8 cellular contexts compared by ENCODE assay signal in genomic region chr15:66500346-66500745, GRCh38. TPM values are rescaled to one million over a fixed set of nuclear protein-coding genes. Genes with fewer than 3 reads are reported as not detected.
DNase-seq lines count a peak whose midpoint lies in the region; ATAC-seq and TF ChIP-seq lines count a peak whose summit lies in the region.
"Not testable (repeated sequence)": the region's sequence is repeated elsewhere in the genome, so short reads cannot be mapped to it uniquely, and the experiment has no call there.

No MANE protein-coding gene starts in this region.

- peak overlapping the region; percentile 99 for H3K27ac Mint-ChIP-seq in CD4-positive, alpha-beta T cell
- H3K27ac Mint-ChIP-seq in IgD-negative memory B cell: peak overlapping the region; percentile 47 to 97 (median 72)
- peak overlapping the region; percentile 95 for H3K27ac Mint-ChIP-seq in activated CD4-positive, alpha-beta memory T cell treated with anti-CD3 and anti-CD28 coated beads for 36 hours
- H3K27ac Mint-ChIP-seq in activated naive CD4-positive, alpha-beta T cell treated with anti-CD3 and anti-CD28 coated beads for 36 hours: peak overlapping the region; percentile 98
- peak overlapping the region; percentile 8 for H3K27ac Mint-ChIP-seq in chondrocyte (ENCODE audit: unreplicated experiment)
- peak overlapping the region; percentile 35 for H3K27ac Mint-ChIP-seq in mesothelial cell of epicardium

- peak overlapping the region; percentile 66 for H3K4me3 Mint-ChIP-seq in CD4-positive, alpha-beta T cell
- peak overlapping the region in 2 of 4 donors; percentile 31 to 98 for H3K4me3 Mint-ChIP-seq in IgD-negative memory B cell
- H3K4me3 Mint-ChIP-seq in activated CD4-positive, alpha-beta memory T cell treated with anti-CD3 and anti-CD28 coated beads for 36 hours: peak overlapping the region; percentile 6
- H3K4me3 Mint-ChIP-seq in activated naive CD4-positive, alpha-beta T cell treated with anti-CD3 and anti-CD28 coated beads for 36 hours; chondrocyte (ENCODE audit: unreplicated experiment); mesothelial cell of epicardium: not testable (repeated sequence)

- not testable (repeated sequence) for H3K27me3 Mint-ChIP-seq in CD4-positive, alpha-beta T cell; IgD-negative memory B cell; activated CD4-positive, alpha-beta memory T cell treated with anti-CD3 and anti-CD28 coated beads for 36 hours; activated naive CD4-positive, alpha-beta T cell treated with anti-CD3 and anti-CD28 coated beads for 36 hours (ENCODE audit: low read depth); chondrocyte (ENCODE audit: low read depth); mesothelial cell of epicardium (ENCODE audit: low read depth)

- not testable (repeated sequence) for H3K9me3 Mint-ChIP-seq in CD4-positive, alpha-beta T cell; IgD-negative memory B cell; activated CD4-positive, alpha-beta memory T cell treated with anti-CD3 and anti-CD28 coated beads for 36 hours; activated naive CD4-positive, alpha-beta T cell treated with anti-CD3 and anti-CD28 coated beads for 36 hours; chondrocyte (ENCODE audit: low read depth); mesothelial cell of epicardium

- BruUV-seq in Panc1 (replicated peaks; lab: Mats Ljungman, UMichigan): not testable (repeated sequence)

- peaks cover 54% of the 10 kb centered on the region for H3K36me3 ChIP-seq in Panc1 (ENCODE audit: control insufficient read depth, insufficient read depth, low read length)
- not testable (repeated sequence) for H3K36me3 ChIP-seq in testis (ENCODE audit: low read depth, missing control alignments)

- H3K36me3 Mint-ChIP-seq in CD4-positive, alpha-beta T cell (ENCODE audit: low read depth): peaks cover 87% of the 10 kb centered on the region
- not testable (repeated sequence) for H3K36me3 Mint-ChIP-seq in IgD-negative memory B cell
- H3K36me3 Mint-ChIP-seq in activated CD4-positive, alpha-beta memory T cell treated with anti-CD3 and anti-CD28 coated beads for 36 hours: peaks cover 82% of the 10 kb centered on the region
- H3K36me3 Mint-ChIP-seq in activated naive CD4-positive, alpha-beta T cell treated with anti-CD3 and anti-CD28 coated beads for 36 hours (ENCODE audit: low read depth): peaks cover 71% of the 10 kb centered on the region
- H3K36me3 Mint-ChIP-seq in chondrocyte (ENCODE audit: low read depth): peaks cover 38% of the 10 kb centered on the region
- peaks cover 37% of the 10 kb centered on the region for H3K36me3 Mint-ChIP-seq in mesothelial cell of epicardium

- H3K9me3 ChIP-seq in CD4-positive, alpha-beta T cell (ENCODE audit: control insufficient read depth, low read length); Panc1 (ENCODE audit: control insufficient read depth, insufficient read depth, low read depth, low read length); testis: not testable (repeated sequence)

- not testable (repeated sequence) for H3K27ac ChIP-seq in CD4-positive, alpha-beta T cell (ENCODE audit: low read depth, low read length); testis
- H3K27ac ChIP-seq in Panc1 (ENCODE audit: low read length): peak overlapping the region; percentile 60

- H3K27me3 ChIP-seq in CD4-positive, alpha-beta T cell (ENCODE audit: control insufficient read depth, insufficient read depth, low read length); Panc1 (ENCODE audit: control insufficient read depth, insufficient read depth, low read length); testis: not testable (repeated sequence)

- not testable (repeated sequence) for ATAC-seq in CD4-positive, alpha-beta T cell (ENCODE audit: poor library complexity); Panc1

- DNase-seq in CD4-positive, alpha-beta T cell; Panc1 (ENCODE audit: low read depth, low spot score); activated CD4-positive, alpha-beta memory T cell treated with anti-CD3 and anti-CD28 coated beads for 36 hours; activated naive CD4-positive, alpha-beta T cell treated with anti-CD3 and anti-CD28 coated beads for 36 hours; chondrocyte (ENCODE audit: low spot score); mesothelial cell of epicardium (ENCODE audit: low spot score in 2 of 2, unreplicated experiment in 2 of 2): not testable (repeated sequence)
- DNase-seq in testis: peak; percentile 8

- H3K4me3 ChIP-seq in Panc1 (ENCODE audit: low read depth in 2 of 2, low read length in 2 of 2); testis: not testable (repeated sequence)

- CTCF ChIA-PET in CD4-positive, alpha-beta T cell (lab: Charles Lee): interaction anchor here (0.5 to 4.4 kb wide), 2 partner anchors 9 to 113 kb away, joined by 3 to 107 read pairs; partner anchors contain the start of gene MAP2K1
- CTCF ChIA-PET in Panc1 (lab: Charles Lee): not testable (repeated sequence)
- CTCF ChIA-PET in activated CD4-positive, alpha-beta memory T cell treated with anti-CD3 and anti-CD28 coated beads for 36 hours (lab: Charles Lee): interaction anchor here (1.2 to 5.1 kb wide), 2 partner anchors 114 to 145 kb away, joined by 4 to 43 read pairs; partner anchors contain the start of genes MAP2K1 and TIPIN
- CTCF ChIA-PET in activated naive CD4-positive, alpha-beta T cell treated with anti-CD3 and anti-CD28 coated beads for 36 hours (lab: Charles Lee): interaction anchor here (0.6 to 5.9 kb wide), 2 partner anchors 114 to 122 kb away, joined by 4 to 40 read pairs; partner anchors contain the start of gene MAP2K1

- in situ Hi-C loops in Panc1 (cut with HindIII; ENCODE audit: low pct_unique_long_range_greater_than_20kb, low sequenced_read_pairs): not testable (repeated sequence)

- not testable (repeated sequence) for TF ChIP-seq CTCF in CD4-positive, alpha-beta T cell (IDR thresholded peaks at IDR 0.05); Panc1 (IDR thresholded peaks at IDR 0.05); chondrocyte (IDR thresholded peaks at IDR 0.05); mesothelial cell of epicardium (IDR thresholded peaks at IDR 0.05; ENCODE audit: unreplicated experiment); testis (IDR thresholded peaks at IDR 0.05)

- not testable (repeated sequence) for TF ChIP-seq POLR2A in testis (IDR thresholded peaks at IDR 0.05)

- H3K4me1 Mint-ChIP-seq in CD4-positive, alpha-beta T cell (ENCODE audit: low read depth): peaks cover 79% of the 10 kb centered on the region
- H3K4me1 Mint-ChIP-seq in IgD-negative memory B cell (peaks cover 32 to 46% (median 42%) of the 10 kb centered on the region in 3 donors), chondrocyte (ENCODE audit: low read depth) (peaks cover 38% of the 10 kb centered on the region), mesothelial cell of epicardium (peaks cover 29% of the 10 kb centered on the region)
- peaks cover 56% of the 10 kb centered on the region for H3K4me1 Mint-ChIP-seq in activated CD4-positive, alpha-beta memory T cell treated with anti-CD3 and anti-CD28 coated beads for 36 hours (ENCODE audit: low read depth)
- H3K4me1 Mint-ChIP-seq in activated naive CD4-positive, alpha-beta T cell treated with anti-CD3 and anti-CD28 coated beads for 36 hours (ENCODE audit: low read depth): peaks cover 54% of the 10 kb centered on the region

- 85% methylated on average over 7 of the region's 7 CpGs for WGBS in testis, 2 donors

- intact Hi-C loops in CD4-positive, alpha-beta T cell (cut with DNase I, micrococcal nuclease): loop anchor here in 1 of 2 experiments (5.0 to 10.0 kb wide), 5 partner anchors 204 to 1727 kb away; partner anchors contain the start of genes CLN6 and SMAD6
- intact Hi-C loops in Panc1 (cut with micrococcal nuclease; ENCODE audit: unreplicated experiment); activated naive CD4-positive, alpha-beta T cell treated with anti-CD3 and anti-CD28 coated beads for 36 hours (cut with micrococcal nuclease); testis (cut with DNase I; ENCODE audit: low total_unique reads): not testable (repeated sequence)
- intact Hi-C loops in activated CD4-positive, alpha-beta memory T cell treated with anti-CD3 and anti-CD28 coated beads for 36 hours (cut with micrococcal nuclease): loop anchor here (5.0 kb wide), 1 partner anchor 633 kb away; the partner anchor contains the start of gene RAB11A

- H3K4me1 ChIP-seq in Panc1 (ENCODE audit: control insufficient read depth, insufficient read depth, low read length) (peaks cover 47% of the 10 kb centered on the region), testis (peaks cover 25% of the 10 kb centered on the region)

- POLR2A ChIA-PET in CD4-positive, alpha-beta T cell (lab: Charles Lee): interaction anchor here (4.6 kb wide), 1 partner anchor 113 kb away, joined by 94 read pairs; the partner anchor contains the start of gene MAP2K1
- POLR2A ChIA-PET in Panc1 (lab: Charles Lee): not testable (repeated sequence)
- POLR2A ChIA-PET in activated CD4-positive, alpha-beta memory T cell treated with anti-CD3 and anti-CD28 coated beads for 36 hours (lab: Charles Lee): interaction anchor here (1.9 to 5.2 kb wide), 2 partner anchors 9 to 114 kb away, joined by 5 to 48 read pairs; partner anchors contain the start of gene MAP2K1

RNA-seq across cellular contexts. Expression of gene SNAPC5, which starts 2.8 kb away (rescaled TPM):
- total RNA-seq in CD4-positive, alpha-beta T cell: 10 to 100 TPM; 23.8 to 24.1 TPM
- polyA plus RNA-seq in IgD-negative memory B cell (48.4 TPM), testis (ENCODE audit: insufficient read depth, low read depth, low replicate concordance) (73.9 TPM)
- total RNA-seq in Panc1 (2021; ENCODE audit: unreplicated experiment) (36.4 TPM), chondrocyte (13.9 to 27.7 TPM (median 15.0 TPM) in 3 replicates), mesothelial cell of epicardium (18.5 to 21.7 TPM (median 18.9 TPM) in 3 replicates), testis (10 to 100 TPM; 30.7 to 45.4 TPM)
- 56.4 TPM for polyA plus RNA-seq in Panc1 (2012; ENCODE audit: insufficient read length)
- 10 to 100 TPM; 23.4 to 25.3 TPM for total RNA-seq in activated CD4-positive, alpha-beta memory T cell treated with anti-CD3 and anti-CD28 coated beads for 36 hours
- 10 to 100 TPM; 23.7 to 23.9 TPM for total RNA-seq in activated naive CD4-positive, alpha-beta T cell treated with anti-CD3 and anti-CD28 coated beads for 36 hours

RNA-seq across cellular contexts. Expression of gene RPL4, which starts 4.3 kb away (rescaled TPM):
- 1,000 to 10,000 TPM; 4,558 to 4,627 TPM for total RNA-seq in CD4-positive, alpha-beta T cell
- polyA plus RNA-seq in IgD-negative memory B cell (1,406 TPM), testis (ENCODE audit: insufficient read depth, low read depth, low replicate concordance) (1,584 TPM)
- total RNA-seq in Panc1 (2021; ENCODE audit: unreplicated experiment) (2,268 TPM), chondrocyte (1,774 to 1,912 TPM (median 1,787 TPM) in 3 replicates), mesothelial cell of epicardium (2,828 to 2,958 TPM (median 2,943 TPM) in 3 replicates), testis (1,000 to 10,000 TPM in 1 of 2 donors, 100 to 1,000 TPM in 1; 957 to 1,935 TPM)
- polyA plus RNA-seq in Panc1 (2012; ENCODE audit: insufficient read length): 2,456 TPM
- 1,000 to 10,000 TPM; 5,151 to 5,211 TPM for total RNA-seq in activated CD4-positive, alpha-beta memory T cell treated with anti-CD3 and anti-CD28 coated beads for 36 hours
- 1,000 to 10,000 TPM; 6,298 to 6,391 TPM for total RNA-seq in activated naive CD4-positive, alpha-beta T cell treated with anti-CD3 and anti-CD28 coated beads for 36 hours

RNA-seq across cellular contexts. Expression of gene ZWILCH, which starts 4.8 kb away (rescaled TPM):
- 1 to 10 TPM; 6.8 to 7.2 TPM for total RNA-seq in CD4-positive, alpha-beta T cell
- polyA plus RNA-seq in IgD-negative memory B cell: 8.0 TPM
- total RNA-seq in Panc1 (2021; ENCODE audit: unreplicated experiment): 39.9 TPM
- 10.3 TPM for polyA plus RNA-seq in Panc1 (2012; ENCODE audit: insufficient read length)
- total RNA-seq in activated CD4-positive, alpha-beta memory T cell treated with anti-CD3 and anti-CD28 coated beads for 36 hours: 10 to 100 TPM; 29.6 to 31.1 TPM
- total RNA-seq in activated naive CD4-positive, alpha-beta T cell treated with anti-CD3 and anti-CD28 coated beads for 36 hours: 10 to 100 TPM; 21.6 to 23.3 TPM
- 10.0 to 17.5 TPM (median 11.0 TPM) in 3 replicates for total RNA-seq in chondrocyte
- 14.0 to 16.5 TPM (median 14.1 TPM) in 3 replicates for total RNA-seq in mesothelial cell of epicardium
- total RNA-seq in testis: 10 to 100 TPM; 35.1 to 41.7 TPM
- polyA plus RNA-seq in testis (ENCODE audit: insufficient read depth, low read depth, low replicate concordance): 77.5 TPM

Comparison
In these comparisons a context has a peak if more than half of its experiments do, and no peak if none do; other contexts are left out.
1. H3K27ac Mint-ChIP-seq: peak in every context shown above with its lines; median percentile 99 in CD4-positive, alpha-beta T cell; 98 in activated naive CD4-positive, alpha-beta T cell treated with anti-CD3 and anti-CD28 coated beads for 36 hours; 95 in activated CD4-positive, alpha-beta memory T cell treated with anti-CD3 and anti-CD28 coated beads for 36 hours; 72 in IgD-negative memory B cell; 35 in mesothelial cell of epicardium; 8 in chondrocyte.